25 cellular contexts compared by ENCODE assay signal in the genomic region with DNA sequence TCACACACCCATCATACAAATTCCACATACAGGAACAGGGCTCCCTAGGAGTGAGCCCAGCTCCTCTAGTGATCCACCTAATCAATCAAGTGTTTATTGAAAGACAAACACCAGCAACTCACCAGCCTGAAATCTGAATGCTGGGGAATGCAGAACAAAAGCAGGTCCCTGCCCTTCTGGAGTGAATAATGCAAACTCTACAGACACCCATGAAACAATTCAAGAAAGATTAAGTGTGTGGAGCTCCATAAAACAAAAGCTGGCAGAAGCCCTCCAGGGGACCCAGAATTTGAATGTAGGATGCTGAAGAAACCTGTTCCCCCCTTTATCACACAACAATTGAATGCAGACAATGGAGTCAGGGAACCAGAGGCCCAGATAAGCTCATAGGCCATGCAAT.
"Had no signal": no experiment of that assay in that cellular context is flagged by ENCODE, and none has a peak within 500 bp of the region (broad histone marks: within the 10 kb centered on the region; RNA-seq: fewer than 3 reads in every experiment).

No MANE protein-coding gene starts in this region.

- H3K4me1 Mint-ChIP-seq: memory B cell had no signal

- H3K36me3 ChIP-seq: gastrocnemius medialis, left lung, prostate gland, right atrium auricular region, suprapubic skin, transverse colon, upper lobe of right lung, uterus had no signal

- DNase-seq: dorsolateral prefrontal cortex; effector CD4-positive, alpha-beta T cell; foreskin fibroblast; gastrocnemius medialis; head of caudate nucleus; left cardiac atrium; left lung; natural killer cell; stimulated activated CD4-positive, alpha-beta T cell treated with anti-CD3 and anti-CD28 coated beads, Interleukin-12 subunit alpha, Interleukin-12 subunit beta, amount 100 ng/mL, for 4 hours; stimulated activated CD4-positive, alpha-beta T cell treated with anti-CD3 and anti-CD28 coated beads, Interleukin-1b, Interleukin-23, amount 100 ng/mL, for 48 hours; stimulated activated CD4-positive, alpha-beta T cell treated with anti-CD3 and anti-CD28 coated beads, Interleukin-4, amount 100 ng/mL, for 1 hour; stimulated activated CD8-positive, alpha-beta memory T cell treated with anti-CD3 and anti-CD28 coated beads, Interleukin-4, amount 100 ng/mL, for 48 hours; stimulated activated naive CD4-positive, alpha-beta T cell; stimulated activated naive CD8-positive, alpha-beta T cell treated with anti-CD3 and anti-CD28 coated beads, Interleukin-15, amount 100 ng/mL, for 72 hours; transverse colon; upper lobe of right lung; uterus had no signal

- H3K9me3 Mint-ChIP-seq: memory B cell; natural killer cell; stimulated activated naive CD8-positive, alpha-beta T cell treated with anti-CD3 and anti-CD28 coated beads, Interleukin-15, amount 100 ng/mL, for 72 hours had no signal

- H3K27ac ChIP-seq: dorsolateral prefrontal cortex, epithelial cell of prostate, gastrocnemius medialis, left lung, prostate gland, right atrium auricular region, suprapubic skin, transverse colon, upper lobe of right lung, uterus had no signal

- H3K27ac Mint-ChIP-seq: memory B cell had no signal

- H3K4me1 ChIP-seq: gastrocnemius medialis, left lung, prostate gland, right atrium auricular region, suprapubic skin, transverse colon, upper lobe of right lung, uterus had no signal

- H3K4me2 ChIP-seq: smooth muscle cell had no signal

- H3K4me3 ChIP-seq: dorsolateral prefrontal cortex, gastrocnemius medialis, left lung, prostate gland, right atrium auricular region, smooth muscle cell, suprapubic skin, transverse colon, upper lobe of right lung, uterus had no signal

- H3K27me3 ChIP-seq: dorsolateral prefrontal cortex, gastrocnemius medialis, left lung, right atrium auricular region, suprapubic skin, transverse colon, upper lobe of right lung, uterus had no signal

- H3K27me3 Mint-ChIP-seq: stimulated activated naive CD8-positive, alpha-beta T cell treated with anti-CD3 and anti-CD28 coated beads, Interleukin-15, amount 100 ng/mL, for 72 hours had no signal

- H3K36me3 Mint-ChIP-seq: natural killer cell had no signal

- H3K4me3 Mint-ChIP-seq: memory B cell; natural killer cell; stimulated activated naive CD8-positive, alpha-beta T cell treated with anti-CD3 and anti-CD28 coated beads, Interleukin-15, amount 100 ng/mL, for 72 hours had no signal

- H3K9me3 ChIP-seq: gastrocnemius medialis, left lung, prostate gland, right atrium auricular region, suprapubic skin, transverse colon, upper lobe of right lung, uterus had no signal

- ATAC-seq: esophagus mucosa; gastrocnemius medialis; left cardiac atrium; left lung; natural killer cell; sciatic nerve; stimulated activated naive CD8-positive, alpha-beta T cell treated with anti-CD3 and anti-CD28 coated beads, Interleukin-15, amount 100 ng/mL, for 72 hours; upper lobe of right lung had no signal
